17 cellular contexts compared by ENCODE assay signal in genomic region chr10:123857616-123858015, GRCh38. TPM values are rescaled to one million over a fixed set of nuclear protein-coding genes. Genes with fewer than 3 reads are reported as not detected.
DNase-seq lines count a peak whose midpoint lies in the region; ATAC-seq and TF ChIP-seq lines count a peak whose summit lies in the region.
"Had no signal": no experiment of that assay in that cellular context is flagged by ENCODE, and none has a peak within 500 bp of the region (broad histone marks: within the 10 kb centered on the region; RNA-seq: fewer than 3 reads in every experiment).

No MANE protein-coding gene starts in this region.

- CTCF ChIA-PET in AG04449 (lab: Yijun Ruan, JAX), result interaction anchor here (0.7 kb wide), 1 partner anchor 62 kb away, joined by 3 read pairs; no protein-coding TSS in a partner anchor

- H3K36me3 ChIP-seq in muscle layer of duodenum (ENCODE audit: control insufficient read depth in 1 of 2, insufficient read depth in 2 of 2, low read length in 2 of 2) (peaks cover 0 to 5% of the 10 kb centered on the region in 2 donors), stomach smooth muscle (ENCODE audit: control insufficient read depth in 2 of 2, insufficient read depth in 2 of 2, low read length in 2 of 2) (peaks cover 6 to 18% of the 10 kb centered on the region in 2 donors)

- H3K4me3 Mint-ChIP-seq in brain, result no peak overlapping the region

- POLR2A ChIA-PET in AG04449 (lab: Yijun Ruan, JAX), result no interaction called here

- no peaks in the 10 kb centered on the region for H3K9me3 ChIP-seq in muscle layer of duodenum (ENCODE audit: control insufficient read depth in 1 of 2, low read length in 2 of 2)
- H3K9me3 ChIP-seq in stomach smooth muscle (ENCODE audit: control insufficient read depth in 2 of 2, low read length in 2 of 2), result no peaks in the 10 kb centered on the region

- H3K27me3 Mint-ChIP-seq in brain, result peaks cover 5% of the 10 kb centered on the region

- DNase-seq in AG04449 (ENCODE audit: low read depth, low spot score) (no peak), mesenteric fat pad (ENCODE audit: low spot score) (no peak), DMS79 treated with DMSO at 0.1 percent for 48 hours (lab: John Stamatoyannopoulos, UW) (no peak), DMS53 (lab: John Stamatoyannopoulos, UW) (no peak)
- DNase-seq: DMS79, NCI-H1930, NCI-H2171, NCI-H446 treated with DMSO at 0.1 percent for 48 hours, NCI-H774 had no signal

- no peaks in the 10 kb centered on the region for H3K27me3 ChIP-seq in muscle layer of duodenum (ENCODE audit: low read depth, low read length)
- no peaks in the 10 kb centered on the region for H3K27me3 ChIP-seq in stomach smooth muscle (ENCODE audit: control insufficient read depth in 1 of 2, insufficient read depth in 2 of 2, low read length in 2 of 2)

- H3K4me1 Mint-ChIP-seq in brain, result peaks cover 30% of the 10 kb centered on the region

- H3K4me3 ChIP-seq in AG04449 (ENCODE audit: low read depth, low read length) (peak overlapping the region; percentile 23), muscle layer of duodenum (ENCODE audit: low read depth in 1 of 2, low read length in 2 of 2) (no peak overlapping the region), stomach smooth muscle (ENCODE audit: low read length in 2 of 2) (peak overlapping the region in 1 of 2 donors; percentile 23)
- H3K4me3 ChIP-seq: SK-N-MC had no signal

- no peak overlapping the region for H3K9ac ChIP-seq in stomach smooth muscle (ENCODE audit: low read length in 2 of 2)

- ATAC-seq in GM21737 (IDR thresholded peaks at IDR 0.05; ENCODE audit: unreplicated experiment), result no peak

- no peak for TF ChIP-seq CTCF in AG04449 (IDR thresholded peaks at IDR 0.05; ENCODE audit: insufficient read depth, low read length, missing control alignments)
- no peak for TF ChIP-seq CTCF in brain (conservative IDR thresholded peaks at IDR 0.05)

- H3K36me3 Mint-ChIP-seq in brain, result no peaks in the 10 kb centered on the region

- H3K4me1 ChIP-seq in muscle layer of duodenum (ENCODE audit: control insufficient read depth in 1 of 2, insufficient read depth in 2 of 2, low read length in 2 of 2) (peaks cover 11 to 34% of the 10 kb centered on the region in 2 donors), stomach smooth muscle (ENCODE audit: control insufficient read depth, insufficient read depth, low read length) (peaks cover 76% of the 10 kb centered on the region)

- H3K27ac Mint-ChIP-seq in brain, result peak overlapping the region in 3 of 5 experiments; percentile 76 to 90 (median 76)

- H3K27ac ChIP-seq in muscle layer of duodenum (ENCODE audit: low read length) (peak overlapping the region; percentile 24), stomach smooth muscle (ENCODE audit: low read length) (peak overlapping the region; percentile 99)
- H3K27ac ChIP-seq: 22Rv1, C4-2B, SK-N-MC had no signal

- no peaks in the 10 kb centered on the region for H3K9me3 Mint-ChIP-seq in brain

RNA-seq across cellular contexts. Expression of gene CPXM2, which starts 34.0 kb away (rescaled TPM):
- polyA plus RNA-seq in brain (ENCODE audit: insufficient read depth, low read depth, low replicate concordance), result 1.6 TPM
- total RNA-seq in mesenteric fat pad, result 17.9 TPM
- total RNA-seq: H4 had no signal
